ENCODE assay signal across 10 cellular contexts in genomic region chr11:72828081-72828567, GRCh38. TPM values are rescaled to one million over a fixed set of nuclear protein-coding genes. Genes with fewer than 3 reads are reported as not detected.
DNase-seq lines count a peak whose midpoint lies in the region; ATAC-seq and TF ChIP-seq lines count a peak whose summit lies in the region.
"Had no signal": no experiment of that assay in that cellular context is flagged by ENCODE, and none has a peak within 500 bp of the region (broad histone marks: within the 10 kb centered on the region; RNA-seq: fewer than 3 reads in every experiment).

No MANE protein-coding gene starts in this region.

- H3K27me3 ChIP-seq in colonic mucosa (no peaks in the 10 kb centered on the region), trophoblast cell (ENCODE audit: insufficient read depth, low read length) (no peaks in the 10 kb centered on the region)
- H3K27me3 ChIP-seq: pancreas had no signal

- TF ChIP-seq CTCF in colonic mucosa (IDR thresholded peaks at IDR 0.05): no peak

- no peak overlapping the region for H3K18ac ChIP-seq in trophoblast cell (ENCODE audit: low read length)

- no peak overlapping the region for H2BK120ac ChIP-seq in trophoblast cell (ENCODE audit: insufficient read depth, low read length, poor library complexity)

- no peaks in the 10 kb centered on the region for H3K79me1 ChIP-seq in trophoblast cell (ENCODE audit: low read length)

- H3K9me3 ChIP-seq in colonic mucosa: no peaks in the 10 kb centered on the region
- H3K9me3 ChIP-seq in trophoblast cell (ENCODE audit: insufficient read depth, low read depth, low read length): no peaks in the 10 kb centered on the region
- H3K9me3 ChIP-seq: pancreas had no signal

- H3K9ac ChIP-seq in colonic mucosa (ENCODE audit: low read depth in 2 of 2, low read length in 2 of 2): peak overlapping the region in 1 of 2 donors; percentile 28
- no peak overlapping the region for H3K9ac ChIP-seq in trophoblast cell (ENCODE audit: low read length)

- H2BK12ac ChIP-seq in trophoblast cell (ENCODE audit: low read length): no peak overlapping the region

- H3K4me1 ChIP-seq in colonic mucosa: peaks cover 4% of the 10 kb centered on the region
- H3K4me1 ChIP-seq in trophoblast cell (ENCODE audit: control insufficient read depth in 1 of 2, insufficient read depth in 2 of 2, low read length in 2 of 2): peaks cover 0 to 4% of the 10 kb centered on the region in 2 experiments
- H3K4me1 ChIP-seq: pancreas had no signal

- no peak overlapping the region for H3K4ac ChIP-seq in trophoblast cell (ENCODE audit: low read depth, low read length)

- H3K14ac ChIP-seq in trophoblast cell (ENCODE audit: low read length): no peak overlapping the region

- H2AK5ac ChIP-seq in trophoblast cell (ENCODE audit: low read length): no peak overlapping the region

- H3K23ac ChIP-seq in trophoblast cell (ENCODE audit: low read length): no peak overlapping the region

- ATAC-seq in HG03097 (IDR thresholded peaks at IDR 0.05; ENCODE audit: low FRiP score, unreplicated experiment) (no peak), HG03039 (IDR thresholded peaks at IDR 0.05; ENCODE audit: unreplicated experiment) (no peak), GM21423 (IDR thresholded peaks at IDR 0.05; ENCODE audit: unreplicated experiment) (no peak)
- ATAC-seq: pancreas had no signal

- H3K4me3 ChIP-seq in colonic mucosa: no peak overlapping the region
- H3K4me3 ChIP-seq in trophoblast cell (ENCODE audit: low read depth, low read length): no peak overlapping the region
- H3K4me3 ChIP-seq: pancreas had no signal

- no peak overlapping the region for H2BK5ac ChIP-seq in trophoblast cell (ENCODE audit: low read depth, low read length, poor library complexity)

- WGBS in trophoblast cell (ENCODE audit: extremely low coverage, insufficient coverage, insufficient read length): no CpG with 5 or more reads among the region's 11 CpGs

- no peak overlapping the region for H3K4me2 ChIP-seq in trophoblast cell (ENCODE audit: low read length)

- H4K8ac ChIP-seq in trophoblast cell (ENCODE audit: low read depth, low read length): peak overlapping the region; percentile 29

- peak; percentile 100 for DNase-seq in DMS53 (lab: John Stamatoyannopoulos, UW)
- peak; percentile 51 for DNase-seq in MV-4-11 (lab: John Stamatoyannopoulos, UW)
- DNase-seq in colonic mucosa: no peak
- DNase-seq in trophoblast cell: peak in 1 of 2 donors; percentile 56
- no peak for DNase-seq in NCI-H2029 (lab: John Stamatoyannopoulos, UW)
- DNase-seq: activated T-cell treated with anti-CD3 and anti-CD28 coated beads for 4 hours had no signal

- H4K12ac ChIP-seq in trophoblast cell (ENCODE audit: low read depth, low read length): no peak overlapping the region

- H4K91ac ChIP-seq in trophoblast cell (ENCODE audit: low read depth, low read length): no peak overlapping the region

- intact Hi-C loops in colonic mucosa (cut with DNase I): no loop called here

- no peaks in the 10 kb centered on the region for H3K36me3 ChIP-seq in colonic mucosa
- H3K36me3 ChIP-seq in trophoblast cell (ENCODE audit: control insufficient read depth in 1 of 2, insufficient read depth in 2 of 2, low read length in 2 of 2): no peaks in the 10 kb centered on the region
- H3K36me3 ChIP-seq: pancreas had no signal

- H3K27ac ChIP-seq in colonic mucosa: peak overlapping the region; percentile 58
- no peak overlapping the region for H3K27ac ChIP-seq in trophoblast cell (ENCODE audit: low read depth, low read length)
- H3K27ac ChIP-seq: pancreas had no signal

- no peak overlapping the region for H2AFZ ChIP-seq in trophoblast cell (ENCODE audit: insufficient read depth, low read length, poor library complexity)

- no peaks in the 10 kb centered on the region for H3K79me2 ChIP-seq in trophoblast cell (ENCODE audit: control insufficient read depth, insufficient read depth, low read length, poor library complexity)

RNA-seq across cellular contexts. Expression of gene ATG16L2, which starts 13.9 kb away (rescaled TPM):
- total RNA-seq in colonic mucosa: 10 to 100 TPM; 43.5 to 51.3 TPM
- polyA plus RNA-seq in trophoblast cell (2013): 7.4 and 8.0 TPM in 2 replicates

RNA-seq across cellular contexts. Expression of gene STARD10, which starts 34.3 kb away (rescaled TPM):
- total RNA-seq in colonic mucosa: 100 to 1,000 TPM; 519 to 905 TPM
- polyA plus RNA-seq in trophoblast cell (2013): 143 and 154 TPM in 2 replicates

Comparison
In these comparisons a context has a peak if more than half of its experiments do, and no peak if none do; other contexts are left out.
1. DNase-seq: peak in DMS53 (single experiment) and MV-4-11 (single experiment); none in colonic mucosa (single experiment) and NCI-H2029 (single experiment).